24 cellular contexts compared by ENCODE assay signal in genomic region chr2:42725657-42726056, GRCh38. TPM values are rescaled to one million over a fixed set of nuclear protein-coding genes. Genes with fewer than 3 reads are reported as not detected.
DNase-seq lines count a peak whose midpoint lies in the region; ATAC-seq, FAIRE-seq and TF ChIP-seq lines count a peak whose summit lies in the region.
"Had no signal": no experiment of that assay in that cellular context is flagged by ENCODE, and none has a peak within 500 bp of the region (broad histone marks: within the 10 kb centered on the region; RNA-seq: fewer than 3 reads in every experiment).

No MANE protein-coding gene starts in this region.

- no peak overlapping the region for H2BK20ac ChIP-seq in H1 (ENCODE audit: low read length)

- no peaks in the 10 kb centered on the region for H3K79me1 ChIP-seq in H1 (ENCODE audit: low read depth, low read length)

- no peaks in the 10 kb centered on the region; a peak in 2 of 8 replicates for H3K36me3 ChIP-seq in H1 (ENCODE audit: control insufficient read depth in 2 of 4, insufficient read depth in 4 of 4, low read length in 3 of 4)

- H3K4me1 ChIP-seq in H1 (replicated peaks in 1 of 4; ENCODE audit: control insufficient read depth in 3 of 4, insufficient read depth in 4 of 4, low read length in 3 of 4): peaks cover 0 to 10% (median 0%) of the 10 kb centered on the region in 4 experiments; a peak in 2 of 7 replicates
- H3K4me1 ChIP-seq: tibial artery had no signal

- H4K20me1 ChIP-seq in H1 (replicated peaks in 1 of 2; ENCODE audit: control insufficient read depth in 1 of 2, insufficient read depth in 2 of 2, low read length in 2 of 2): no peaks in the 10 kb centered on the region

- no peaks in the 10 kb centered on the region for H3K23me2 ChIP-seq in H1 (ENCODE audit: low read depth, low read length)

- no peak for TF ChIP-seq EP300 in H1 (IDR thresholded peaks at IDR 0.05; ENCODE audit: borderline replicate concordance in 1 of 2, low read depth in 2 of 2, low read length in 2 of 2)

- H3K27ac ChIP-seq in H1 (ENCODE audit: low read depth, low read length): no peak overlapping the region
- H3K27ac ChIP-seq: body of pancreas, tibial artery had no signal

- no peak overlapping the region for H2AFZ ChIP-seq in H1 (ENCODE audit: low read length)

- no peak overlapping the region for H2AK5ac ChIP-seq in H1 (ENCODE audit: low read depth, low read length)

- no peak overlapping the region for H4K5ac ChIP-seq in H1 (ENCODE audit: insufficient read length, low read depth, low read length)

- TF ChIP-seq RAD21 in H1 (IDR thresholded peaks at IDR 0.05 in 1 of 2, conservative IDR thresholded peaks at IDR 0.05 in 1 of 2; ENCODE audit: low read depth in 2 of 2, low read length in 2 of 2): no peak

- no peak overlapping the region for H2BK15ac ChIP-seq in H1 (ENCODE audit: low read length)

- no peak overlapping the region for H3K4me2 ChIP-seq in H1 (ENCODE audit: insufficient read depth in 1 of 2, low read depth in 2 of 2, low read length in 2 of 2)

- no peak for DNase-seq in GM12891 (ENCODE audit: insufficient read length, low spot score)
- peak; percentile 17 for DNase-seq in NOMO-1 treated with dmso at 0.1 percent for 144 hours (lab: John Stamatoyannopoulos, UW; ENCODE audit: unreplicated experiment)
- DNase-seq in H1 (ENCODE audit: low read depth in 1 of 2, low spot score in 2 of 2): no peak
- no peak for DNase-seq in sciatic nerve (ENCODE audit: low spot score)
- DNase-seq in NCI-H1436 (lab: John Stamatoyannopoulos, UW): no peak
- DNase-seq in NCI-H446 (lab: John Stamatoyannopoulos, UW): no peak
- DNase-seq: activated CD4-positive, alpha-beta T cell treated with anti-CD3 and anti-CD28 coated beads for 1 hour; activated CD8-positive, alpha-beta memory T cell treated with anti-CD3 and anti-CD28 coated beads, Interleukin-2, amount 10 ng/mL, durations not matched to agents 7 days and 5 days; endodermal cell; HCEC 1CT; NCI-H1092 treated with DMSO at 0.1 percent for 48 hours; NCI-H2081; NCI-H510A; stimulated activated CD4-positive, alpha-beta T cell treated with anti-CD3 and anti-CD28 coated beads, Interleukin-1b, Interleukin-23, amount 100 ng/mL, for 48 hours; stimulated activated naive CD8-positive, alpha-beta T cell treated with anti-CD3 and anti-CD28 coated beads, Interleukin-15, Interleukin-2, amounts not matched to agents 100 U/mL and 50 U/mL, for 24 hours had no signal

- TF ChIP-seq POLR2A in GM12891 (IDR thresholded peaks at IDR 0.05; ENCODE audit: low read depth, low read length) (no peak), H1 (IDR thresholded peaks at IDR 0.05; ENCODE audit: control extremely low read depth in 1 of 2, low read depth in 2 of 2, low read length in 2 of 2) (no peak)

- 81% methylated on average over 4 of the region's 4 CpGs; no CpG with 5 or more reads in 1 of the 2 experiments for WGBS in H1 (ENCODE audit: extremely low coverage in 1 of 2, insufficient coverage in 1 of 2, insufficient read length in 1 of 2, insufficient replicate concordance in 2 of 2, low coverage in 1 of 2, low lambda C conversion rate in 2 of 2, missing lambda C conversion rate in 1 of 2), 2 experiments

- H3K9ac ChIP-seq in H1 (replicated peaks in 1 of 4; ENCODE audit: extremely low read depth in 1 of 4, low read depth in 3 of 4, low read length in 3 of 4): no peak overlapping the region

- no peak overlapping the region for H3K4me3 ChIP-seq in H1 (ENCODE audit: extremely low read depth in 1 of 4, insufficient read depth in 2 of 4, low read depth in 3 of 4, low read length in 4 of 4)
- H3K4me3 ChIP-seq: body of pancreas, tibial artery had no signal

- no peaks in the 10 kb centered on the region for H3K9me3 ChIP-seq in H1 (ENCODE audit: insufficient read depth in 2 of 2, low read depth in 1 of 2, low read length in 1 of 2)
- H3K9me3 ChIP-seq: body of pancreas had no signal

- TF ChIP-seq CTCF in H1 (IDR thresholded peaks at IDR 0.05; ENCODE audit: control extremely low read depth in 1 of 3, insufficient read depth in 1 of 3, low read depth in 1 of 3, low read length in 3 of 3): no peak

- no peak overlapping the region for H2BK5ac ChIP-seq in H1 (ENCODE audit: low read depth, low read length)

- H4K91ac ChIP-seq in H1 (replicated peaks; ENCODE audit: insufficient read length, low read length): peak overlapping the region; percentile 16

- POLR2A ChIA-PET in H1 (lab: Charles Lee; ENCODE audit: partially characterized antibody): no interaction called here

- no peak overlapping the region for H3K4ac ChIP-seq in H1 (replicated peaks; ENCODE audit: insufficient read length, low read depth, low read length)

- H2BK12ac ChIP-seq in H1 (ENCODE audit: low read depth, low read length): no peak overlapping the region

- no peaks in the 10 kb centered on the region for H3K79me2 ChIP-seq in H1 (ENCODE audit: control insufficient read depth in 1 of 2, insufficient read depth in 2 of 2, low read length in 2 of 2)

- H3K18ac ChIP-seq in H1 (ENCODE audit: extremely low read depth, low read length): no peak overlapping the region

- ATAC-seq in sciatic nerve: peak; percentile 31
- no peak for ATAC-seq in GM19328 (IDR thresholded peaks at IDR 0.05; ENCODE audit: unreplicated experiment)
- ATAC-seq: activated CD8-positive, alpha-beta memory T cell treated with anti-CD3 and anti-CD28 coated beads, Interleukin-2, amount 10 ng/mL, durations not matched to agents 7 days and 5 days; activated T-helper 17 cell treated with anti-CD3 and anti-CD28 coated beads, Interleukin-2, amount 50 U/mL, for 72 hours; body of pancreas; stimulated activated naive CD8-positive, alpha-beta T cell treated with anti-CD3 and anti-CD28 coated beads, Interleukin-15, Interleukin-2, amounts not matched to agents 100 U/mL and 50 U/mL, for 24 hours had no signal

- H4K8ac ChIP-seq in H1 (ENCODE audit: extremely low read depth, insufficient read depth, low read length): no peak overlapping the region

- no peak overlapping the region for H3K14ac ChIP-seq in H1 (ENCODE audit: insufficient read length)

- intact Hi-C loops in sciatic nerve (cut with DNase I): no loop called here

- no peak overlapping the region for H3K23ac ChIP-seq in H1 (ENCODE audit: insufficient read length)

- H3K56ac ChIP-seq in H1 (replicated peaks; ENCODE audit: insufficient read length, low read depth, low read length): no peak overlapping the region

- no peak for FAIRE-seq in GM12891 (lab: Jason Lieb, UNC)
- FAIRE-seq in H1 (lab: Jason Lieb, UNC): no peak
- FAIRE-seq: colon, G401.6, GM12892 had no signal

- no peaks in the 10 kb centered on the region for H3K27me3 ChIP-seq in H1 (replicated peaks in 1 of 4; ENCODE audit: control insufficient read depth in 3 of 4, extremely low read depth in 1 of 4, insufficient read depth in 3 of 4, low read length in 3 of 4)
- H3K27me3 ChIP-seq: body of pancreas, tibial artery had no signal

- CTCF ChIA-PET in H1 (lab: Charles Lee; ENCODE audit: partially characterized antibody): no interaction called here

- H2BK120ac ChIP-seq in H1 (replicated peaks; ENCODE audit: low read depth, low read length): no peak overlapping the region

TF ChIP-seq in GM12891, 5 proteins besides CTCF, POLR2A, EP300 and RAD21:
- TF ChIP-seq SPI1 (IDR thresholded peaks at IDR 0.05; ENCODE audit: low read depth, low read length) (peak; percentile 69), POU2F2 (IDR thresholded peaks at IDR 0.05; ENCODE audit: low read depth, low read length) (no peak)
TF ChIP-seq in GM12891: peak in this region for 1.

TF ChIP-seq in H1, 55 proteins besides CTCF, POLR2A, EP300 and RAD21 (continues in another document):
- TF ChIP-seq ASH2L (IDR thresholded peaks at IDR 0.05; ENCODE audit: low read length) (no peak), SIX5 (IDR thresholded peaks at IDR 0.05; ENCODE audit: low read depth, low read length) (no peak), RNF2 (IDR thresholded peaks at IDR 0.05; ENCODE audit: borderline replicate concordance, low read depth, low read length, missing control alignments, poor library complexity, severe bottlenecking) (no peak), SAP30 (IDR thresholded peaks at IDR 0.05; ENCODE audit: insufficient read depth, insufficient replicate concordance, low read length) (no peak), POLR2AphosphoS5 (IDR thresholded peaks at IDR 0.05; ENCODE audit: low read depth, low read length) (no peak), CTBP2 (IDR thresholded peaks at IDR 0.05; ENCODE audit: borderline replicate concordance, insufficient read depth, insufficient read length, low read length) (no peak)

RNA-seq across cellular contexts. Expression of gene OXER1, which starts 38.3 kb away (rescaled TPM):
- 2.6 TPM for polyA plus RNA-seq in GM12891 (2012; ENCODE audit: low read depth, missing spikeins)
- 1.2 and 1.3 TPM in 2 replicates for total RNA-seq in H1 (2021; fragmentation: NEBNext Ultra II Directional; extraction: Animal tissue kit (Norgen Biotek cat#: 25700))
- polyA plus RNA-seq in H1 (2011; rRNA removed): 2.9 and 3.7 TPM in 2 replicates
- 1.8 TPM for polyA plus RNA-seq in H1 (2011; cell fraction: cytosol; rRNA removed)
- polyA plus RNA-seq in H1 (2011; cell fraction: nucleus; rRNA removed): 6.2 TPM
- polyA plus RNA-seq in H1 (2012, experiment 1 of 2): 1.3 to 2.9 TPM (median 2.4 TPM) in 4 replicates
- polyA plus RNA-seq in H1 (2012, experiment 2 of 2): 0.71 TPM
- polyA plus RNA-seq in H1 (2013, experiment 1 of 2): 0.65 TPM
- 0.46 TPM for polyA plus RNA-seq in H1 (2013, experiment 2 of 2)
- 1.0 and 1.8 TPM in 2 replicates for polyA minus RNA-seq in H1 (2011; rRNA and poly(A)+ RNA removed)
- polyA minus RNA-seq in H1 (2011; cell fraction: cytosol; rRNA and poly(A)+ RNA removed): 0.81 TPM
- polyA minus RNA-seq in H1 (2011; cell fraction: nucleus; rRNA and poly(A)+ RNA removed): 2.7 TPM
- 2.8 TPM for total RNA-seq in sciatic nerve
- total RNA-seq: lung microvascular endothelial cell, osteocyte had no signal
